In the genomic region with DNA sequence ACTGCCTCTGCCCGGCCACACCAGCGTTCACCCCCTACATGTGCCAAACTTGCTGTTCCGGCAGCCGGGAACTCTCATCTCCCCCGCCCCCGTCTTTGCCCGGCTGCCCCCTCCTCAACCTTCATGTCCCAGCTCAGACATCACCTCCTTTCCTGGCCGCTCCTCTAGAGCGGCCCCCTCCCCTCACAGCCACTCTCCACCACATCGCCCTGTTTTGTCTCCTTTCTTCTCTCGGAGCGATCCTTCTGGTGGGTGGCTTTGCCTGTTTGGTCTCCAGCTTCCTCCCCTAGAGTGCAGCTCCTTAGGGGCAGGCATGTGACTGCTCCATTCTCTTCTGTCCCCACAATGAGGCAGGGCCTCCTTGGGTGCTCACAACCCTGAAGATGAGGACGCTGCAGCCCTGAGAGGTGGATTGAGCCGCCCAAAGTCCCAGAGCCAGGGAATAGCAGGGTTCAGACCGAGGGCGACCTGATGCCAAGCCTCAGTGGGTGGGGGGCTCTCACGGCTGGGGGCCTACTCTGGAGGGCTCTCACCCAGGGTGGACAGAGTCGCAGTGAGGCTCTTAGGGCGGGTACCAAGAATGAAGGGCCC, we compare ENCODE assay signal across 8 cellular contexts. TPM values are rescaled to one million over a fixed set of nuclear protein-coding genes. Genes with fewer than 3 reads are reported as not detected.
DNase-seq lines count a peak whose midpoint lies in the region; ATAC-seq lines count a peak whose summit lies in the region.

No MANE protein-coding gene starts in this region.

- H3K9me3 Mint-ChIP-seq in activated CD4-positive, alpha-beta T cell treated with anti-CD3 and anti-CD28 coated beads, Interleukin-2, amount 10 ng/mL, durations not matched to agents 7 days and 5 days, result no peaks in the 10 kb centered on the region
- no peaks in the 10 kb centered on the region for H3K9me3 Mint-ChIP-seq in activated naive CD8-positive, alpha-beta T cell treated with anti-CD3 and anti-CD28 coated beads for 36 hours

- ATAC-seq in left lobe of liver, result no peak
- no peak for ATAC-seq in GM18873 (IDR thresholded peaks at IDR 0.05; ENCODE audit: low FRiP score, unreplicated experiment)

- CTCF ChIA-PET in activated CD4-positive, alpha-beta T cell treated with anti-CD3 and anti-CD28 coated beads, Interleukin-2, amount 10 ng/mL, durations not matched to agents 7 days and 5 days (lab: Charles Lee), result interaction anchor here (0.7 to 4.5 kb wide), 7 partner anchors 10 to 86 kb away, joined by 3 to 23 read pairs (median 5); no protein-coding TSS in a partner anchor

- H3K4me3 Mint-ChIP-seq in activated CD4-positive, alpha-beta T cell treated with anti-CD3 and anti-CD28 coated beads, Interleukin-2, amount 10 ng/mL, durations not matched to agents 7 days and 5 days, result peak overlapping the region; percentile 75
- H3K4me3 Mint-ChIP-seq in activated naive CD8-positive, alpha-beta T cell treated with anti-CD3 and anti-CD28 coated beads for 36 hours, result peak overlapping the region; percentile 85

- H3K27me3 ChIP-seq in thymus (ENCODE audit: control insufficient read depth, insufficient read depth), result no peaks in the 10 kb centered on the region

- no peak for DNase-seq in activated CD4-positive, alpha-beta T cell treated with anti-CD3 and anti-CD28 coated beads, Interleukin-2, amount 10 ng/mL, durations not matched to agents 7 days and 5 days
- DNase-seq in activated CD4-positive, alpha-beta T cell treated with anti-CD3 and anti-CD28 coated beads for 1 hour, result no peak
- DNase-seq in activated naive CD8-positive, alpha-beta T cell treated with anti-CD3 and anti-CD28 coated beads for 36 hours, result no peak
- DNase-seq in left lobe of liver (ENCODE audit: low spot score), result peak; percentile 44
- no peak for DNase-seq in NCI-H774 (lab: John Stamatoyannopoulos, UW)
- no peak for DNase-seq in NCI-H1930 (lab: John Stamatoyannopoulos, UW)

- WGBS in thymus, result 33% methylated on average over 19 of the region's 19 CpGs

- POLR2A ChIA-PET in activated CD4-positive, alpha-beta T cell treated with anti-CD3 and anti-CD28 coated beads, Interleukin-2, amount 10 ng/mL, durations not matched to agents 7 days and 5 days (lab: Charles Lee), result interaction anchor here (1.4 kb wide), 1 partner anchor 41 kb away, joined by 3 read pairs; no protein-coding TSS in a partner anchor

- H3K36me3 ChIP-seq in thymus (ENCODE audit: control insufficient read depth, insufficient read depth), result peaks cover 2% of the 10 kb centered on the region

- H3K27ac Mint-ChIP-seq in activated CD4-positive, alpha-beta T cell treated with anti-CD3 and anti-CD28 coated beads, Interleukin-2, amount 10 ng/mL, durations not matched to agents 7 days and 5 days, result peak overlapping the region; percentile 93
- peak overlapping the region; percentile 97 for H3K27ac Mint-ChIP-seq in activated naive CD8-positive, alpha-beta T cell treated with anti-CD3 and anti-CD28 coated beads for 36 hours

- H3K36me3 Mint-ChIP-seq in activated CD4-positive, alpha-beta T cell treated with anti-CD3 and anti-CD28 coated beads, Interleukin-2, amount 10 ng/mL, durations not matched to agents 7 days and 5 days (ENCODE audit: low read depth), result peaks cover 23% of the 10 kb centered on the region
- peaks cover 27% of the 10 kb centered on the region for H3K36me3 Mint-ChIP-seq in activated naive CD8-positive, alpha-beta T cell treated with anti-CD3 and anti-CD28 coated beads for 36 hours

- H3K9me3 ChIP-seq in thymus (ENCODE audit: control insufficient read depth), result no peaks in the 10 kb centered on the region

- H3K4me1 ChIP-seq in thymus (ENCODE audit: control insufficient read depth, insufficient read depth, low read length), result peaks cover 20% of the 10 kb centered on the region

- peak overlapping the region; percentile 47 for H3K4me3 ChIP-seq in thymus (ENCODE audit: low read length)

- H3K4me1 Mint-ChIP-seq in activated CD4-positive, alpha-beta T cell treated with anti-CD3 and anti-CD28 coated beads, Interleukin-2, amount 10 ng/mL, durations not matched to agents 7 days and 5 days, result peaks cover 94% of the 10 kb centered on the region
- peaks cover 83% of the 10 kb centered on the region for H3K4me1 Mint-ChIP-seq in activated naive CD8-positive, alpha-beta T cell treated with anti-CD3 and anti-CD28 coated beads for 36 hours

- no peaks in the 10 kb centered on the region for H3K27me3 Mint-ChIP-seq in activated CD4-positive, alpha-beta T cell treated with anti-CD3 and anti-CD28 coated beads, Interleukin-2, amount 10 ng/mL, durations not matched to agents 7 days and 5 days
- H3K27me3 Mint-ChIP-seq in activated naive CD8-positive, alpha-beta T cell treated with anti-CD3 and anti-CD28 coated beads for 36 hours, result no peaks in the 10 kb centered on the region

- peak overlapping the region; percentile 82 for H3K27ac ChIP-seq in thymus (ENCODE audit: low read depth)

RNA-seq across cellular contexts. Expression of a gene that starts 44.9 kb away (rescaled TPM):
- total RNA-seq in activated CD4-positive, alpha-beta T cell treated with anti-CD3 and anti-CD28 coated beads, Interleukin-2, amount 10 ng/mL, durations not matched to agents 7 days and 5 days, result 100 to 1,000 TPM; 101 to 107 TPM
- 100 to 1,000 TPM in 1 of 2 experiments, 10 to 100 TPM in 1; 95.6 to 101 TPM for total RNA-seq in activated naive CD8-positive, alpha-beta T cell treated with anti-CD3 and anti-CD28 coated beads for 36 hours
- total RNA-seq in left lobe of liver, result 58.0 TPM
- 34.2 TPM for polyA plus RNA-seq in thymus
